In genomic region chr3:44048196-44048924, GRCh38 we compare ENCODE assay signal across 13 cellular contexts.
DNase-seq lines count a peak whose midpoint lies in the region; ATAC-seq and TF ChIP-seq lines count a peak whose summit lies in the region.
"Had no signal": no experiment of that assay in that cellular context is flagged by ENCODE, and none has a peak within 500 bp of the region (broad histone marks: within the 10 kb centered on the region; RNA-seq: fewer than 3 reads in every experiment).

No MANE protein-coding gene starts in this region.

- no peak overlapping the region for H3K4me3 ChIP-seq in choroid plexus epithelial cell (ENCODE audit: low read depth, low read length)
- no peak overlapping the region for H3K4me3 ChIP-seq in osteoblast (ENCODE audit: insufficient read depth, low read length)
- H3K4me3 ChIP-seq in coronary artery, result no peak overlapping the region

- peaks cover 2% of the 10 kb centered on the region for H3K4me1 ChIP-seq in osteoblast (ENCODE audit: insufficient read depth, low read length)

- peak overlapping the region; percentile 81 for H3K27ac Mint-ChIP-seq in Calu3 (ENCODE audit: unreplicated experiment)
- H3K27ac Mint-ChIP-seq: activated CD4-positive, alpha-beta memory T cell treated with anti-CD3 and anti-CD28 coated beads for 36 hours had no signal

- intact Hi-C loops in Calu3 (cut with micrococcal nuclease; ENCODE audit: unreplicated experiment), result loop anchor here (5.0 kb wide), 1 partner anchor 46 kb away; no protein-coding TSS in a partner anchor

- no TSS peak for BruUV-seq in Calu3 (replicated peaks; lab: Mats Ljungman, UMichigan)

- peaks cover 8% of the 10 kb centered on the region for H3K79me2 ChIP-seq in osteoblast (ENCODE audit: insufficient read depth, low read length)

- ATAC-seq in HG02759 (IDR thresholded peaks at IDR 0.05; ENCODE audit: unreplicated experiment), result peak; percentile 28
- ATAC-seq in GM18909 (IDR thresholded peaks at IDR 0.05; ENCODE audit: poor library complexity, unreplicated experiment), result no peak

- no peaks in the 10 kb centered on the region for H3K27me3 Mint-ChIP-seq in Calu3 (ENCODE audit: unreplicated experiment)

- CTCF ChIA-PET in Calu3 (lab: Charles Lee), result no interaction called here

- H3K36me3 Mint-ChIP-seq in Calu3 (ENCODE audit: insufficient read depth, unreplicated experiment), result no peaks in the 10 kb centered on the region
- H3K36me3 Mint-ChIP-seq: activated CD4-positive, alpha-beta memory T cell treated with anti-CD3 and anti-CD28 coated beads for 36 hours had no signal

- no peaks in the 10 kb centered on the region for H3K36me3 ChIP-seq in osteoblast (ENCODE audit: insufficient read depth, low read length)

- H3K4me2 ChIP-seq in osteoblast (ENCODE audit: insufficient read depth, low read length), result peak overlapping the region; percentile 16

- H3K27ac ChIP-seq in osteoblast (ENCODE audit: low read depth, low read length), result no peak overlapping the region
- H3K27ac ChIP-seq in coronary artery, result no peak overlapping the region

- H3K4me3 Mint-ChIP-seq in Calu3 (ENCODE audit: low read depth, unreplicated experiment), result peak overlapping the region; percentile 26
- H3K4me3 Mint-ChIP-seq: activated CD4-positive, alpha-beta memory T cell treated with anti-CD3 and anti-CD28 coated beads for 36 hours had no signal

- no peaks in the 10 kb centered on the region for H3K27me3 ChIP-seq in osteoblast (ENCODE audit: insufficient read depth, low read length)

- no peak for TF ChIP-seq CTCF in Calu3 (IDR thresholded peaks at IDR 0.05; ENCODE audit: unreplicated experiment)
- no peak for TF ChIP-seq CTCF in choroid plexus epithelial cell (conservative IDR thresholded peaks at IDR 0.05; ENCODE audit: low read depth, low read length)
- TF ChIP-seq CTCF in osteoblast (IDR thresholded peaks at IDR 0.05; ENCODE audit: extremely low read depth, low read depth, low read length), result no peak
- TF ChIP-seq CTCF in coronary artery (IDR thresholded peaks at IDR 0.05), result no peak

- no peaks in the 10 kb centered on the region for H3K9me3 Mint-ChIP-seq in Calu3 (ENCODE audit: low read depth, unreplicated experiment)
- H3K9me3 Mint-ChIP-seq: activated CD4-positive, alpha-beta memory T cell treated with anti-CD3 and anti-CD28 coated beads for 36 hours had no signal

- peaks cover 39% of the 10 kb centered on the region for H3K4me1 Mint-ChIP-seq in Calu3 (ENCODE audit: low read depth, unreplicated experiment)

- H4K20me1 ChIP-seq in osteoblast (ENCODE audit: insufficient read depth, low read length), result peaks cover 2% of the 10 kb centered on the region

- H2AFZ ChIP-seq in osteoblast (ENCODE audit: low read length), result no peak overlapping the region

- DNase-seq in Calu3, result peak; percentile 58
- peak; percentile 30 for DNase-seq in choroid plexus epithelial cell (ENCODE audit: low read depth)
- peak; percentile 50 for DNase-seq in osteoblast (ENCODE audit: insufficient read length, low spot score, missing footprints)
- DNase-seq in DMS153 (lab: John Stamatoyannopoulos, UW), result no peak
- no peak for DNase-seq in NCI-H69 (lab: John Stamatoyannopoulos, UW)
- DNase-seq in coronary artery (ENCODE audit: low spot score), result no peak
- DNase-seq: activated CD4-positive, alpha-beta memory T cell treated with anti-CD3 and anti-CD28 coated beads for 36 hours; activated naive CD4-positive, alpha-beta T cell; cortex of kidney; KBM-7; NCI-H2029 had no signal

- H3K9me3 ChIP-seq in osteoblast (ENCODE audit: low read depth, low read length), result no peaks in the 10 kb centered on the region

Comparison
In these comparisons a context has a peak if more than half of its experiments do, and no peak if none do; other contexts are left out.
1. DNase-seq: peak in Calu3 (single experiment), choroid plexus epithelial cell (single experiment) and osteoblast (single experiment); none in DMS153 (single experiment), NCI-H69 (single experiment) and coronary artery (single experiment).